ENCODE assay signal across 18 cellular contexts in genomic region chr6:107103082-107103481, GRCh38. TPM values are rescaled to one million over a fixed set of nuclear protein-coding genes. Genes with fewer than 3 reads are reported as not detected.
A peak's percentile ranks its signal among the peaks of the same experiment; 100 is the strongest.
DNase-seq lines count a peak whose midpoint lies in the region; ATAC-seq, FAIRE-seq and TF ChIP-seq lines count a peak whose summit lies in the region.
"Had no signal": no experiment of that assay in that cellular context is flagged by ENCODE, and none has a peak within 500 bp of the region (broad histone marks: within the 10 kb centered on the region; RNA-seq: fewer than 3 reads in every experiment).

No MANE protein-coding gene starts in this region.

- peak overlapping the region in 10 of 11 experiments; percentile 54 to 88 (median 78); a peak in 19 of 22 replicates for H3K4me2 ChIP-seq in BLaER1 treated with 17β-estradiol and CSF1 and Interleukin-3, amounts not matched to agents 10 nM and 100 nM

- peak; percentile 81 for FAIRE-seq in GM12891 (lab: Jason Lieb, UNC)
- FAIRE-seq: GM12878, GM18507, K562 had no signal

- H3K9ac ChIP-seq in BLaER1 treated with 17β-estradiol and CSF1 and Interleukin-3, amounts not matched to agents 10 nM and 100 nM = peak overlapping the region in 2 of 11 experiments; percentile 5 to 42; a peak in 2 of 22 replicates

- TF ChIP-seq POLR2A in GM12891 (IDR thresholded peaks at IDR 0.05; ENCODE audit: low read depth, low read length) = no peak

- H3K27me3 Mint-ChIP-seq in WTC11 (ENCODE audit: low read depth) = no peaks in the 10 kb centered on the region
- H3K27me3 Mint-ChIP-seq: B cell; CD4-positive, alpha-beta memory T cell had no signal

- no peak overlapping the region for H3K4me3 Mint-ChIP-seq in WTC11
- H3K4me3 Mint-ChIP-seq: B cell; CD4-positive, alpha-beta memory T cell; T-helper 1 cell treated with Interleukin-12 subunit alpha and Interleukin-12 subunit beta and Interleukin-4 antibody, amounts not matched to agents 30 μg/mL and 1 μg/mL, for 36 hours had no signal

- CTCF ChIA-PET in WTC11 (lab: Charles Lee) = interaction anchor here (1.5 to 2.2 kb wide), 2 partner anchors 11 to 13 kb away, joined by 5 to 6 read pairs; partner anchors contain the start of gene BEND3

- H3K36me3 ChIP-seq in BLaER1 treated with 17β-estradiol and CSF1 and Interleukin-3, amounts not matched to agents 10 nM and 100 nM = peaks cover 0 to 13% (median 6%) of the 10 kb centered on the region in 11 experiments; a peak in 11 of 22 replicates

- H3K36me3 Mint-ChIP-seq in WTC11 = peaks cover 15% of the 10 kb centered on the region
- H3K36me3 Mint-ChIP-seq: CD4-positive, alpha-beta memory T cell had no signal

- POLR2A ChIA-PET in WTC11 (lab: Charles Lee) = interaction anchor here (0.6 to 0.8 kb wide), 2 partner anchors 11 to 674 kb away, joined by 3 to 4 read pairs; no protein-coding TSS in a partner anchor

- peaks cover 26 to 75% (median 69%) of the 10 kb centered on the region in 10 experiments for H3K4me1 ChIP-seq in BLaER1 treated with 17β-estradiol and CSF1 and Interleukin-3, amounts not matched to agents 10 nM and 100 nM

- no peaks in the 10 kb centered on the region for H3K27me3 ChIP-seq in BLaER1 treated with 17β-estradiol and CSF1 and Interleukin-3, amounts not matched to agents 10 nM and 100 nM

- peak; percentile 46 for ATAC-seq in WTC11
- ATAC-seq in GM19035 (IDR thresholded peaks at IDR 0.05; ENCODE audit: unreplicated experiment) = no peak
- ATAC-seq in GM19023 (IDR thresholded peaks at IDR 0.05; ENCODE audit: unreplicated experiment) = no peak
- no peak for ATAC-seq in GM21390 (IDR thresholded peaks at IDR 0.05; ENCODE audit: unreplicated experiment)
- ATAC-seq: GM12878, K562 had no signal

- peaks cover 52% of the 10 kb centered on the region for H3K4me1 Mint-ChIP-seq in WTC11
- H3K4me1 Mint-ChIP-seq: CD4-positive, alpha-beta memory T cell had no signal

- TF ChIP-seq CTCF in WTC11 (IDR thresholded peaks at IDR 0.05) = no peak

- no peak overlapping the region for H3K4me3 ChIP-seq in BLaER1 treated with 17β-estradiol and CSF1 and Interleukin-3, amounts not matched to agents 10 nM and 100 nM
- H3K4me3 ChIP-seq: GM12878, K562 had no signal

- DNase-seq in GM12891 (ENCODE audit: insufficient read length, low spot score) (no peak), WTC11 (ENCODE audit: low spot score) (no peak), mesenteric fat pad (ENCODE audit: low spot score) (peak; percentile 69), NCI-H774 (lab: John Stamatoyannopoulos, UW) (no peak)
- DNase-seq: CD4-positive, alpha-beta memory T cell; GDM1; MV-4-11; NCI-H1436; NCI-H2029 had no signal

- no peaks in the 10 kb centered on the region for H3K9me3 ChIP-seq in BLaER1 treated with 17β-estradiol and CSF1 and Interleukin-3, amounts not matched to agents 10 nM and 100 nM (replicated peaks in 1 of 11)

- H3K9me3 Mint-ChIP-seq in WTC11 = no peaks in the 10 kb centered on the region
- H3K9me3 Mint-ChIP-seq: CD4-positive, alpha-beta memory T cell; T-helper 1 cell treated with Interleukin-12 subunit alpha and Interleukin-12 subunit beta and Interleukin-4 antibody, amounts not matched to agents 30 μg/mL and 1 μg/mL, for 36 hours had no signal

- peak overlapping the region; percentile 87 for H3K27ac Mint-ChIP-seq in WTC11
- H3K27ac Mint-ChIP-seq: B cell; CD4-positive, alpha-beta memory T cell; T-helper 1 cell treated with Interleukin-12 subunit alpha and Interleukin-12 subunit beta and Interleukin-4 antibody, amounts not matched to agents 30 μg/mL and 1 μg/mL, for 36 hours had no signal

- H3K27ac ChIP-seq in BLaER1 treated with 17β-estradiol and CSF1 and Interleukin-3, amounts not matched to agents 10 nM and 100 nM = peak overlapping the region in 8 of 11 experiments; percentile 9 to 59 (median 28); a peak in 13 of 22 replicates

- H4K20me1 ChIP-seq in BLaER1 treated with 17β-estradiol and CSF1 and Interleukin-3, amounts not matched to agents 10 nM and 100 nM = peaks cover 0 to 90% (median 0%) of the 10 kb centered on the region in 11 experiments; a peak in 11 of 22 replicates

TF ChIP-seq in GM12891, 5 proteins besides CTCF, POLR2A, EP300 and RAD21:
- no peak for TF ChIP-seq PAX5 (IDR thresholded peaks at IDR 0.05; ENCODE audit: insufficient read depth, low read length, severe bottlenecking)
- TF ChIP-seq POLR2AphosphoS5 (IDR thresholded peaks at IDR 0.05; ENCODE audit: low read depth, low read length) = no peak
- TF ChIP-seq SPI1 (IDR thresholded peaks at IDR 0.05; ENCODE audit: low read depth, low read length) = no peak
- no peak for TF ChIP-seq POU2F2 (IDR thresholded peaks at IDR 0.05; ENCODE audit: low read depth, low read length)
- no peak for TF ChIP-seq TAF1 (IDR thresholded peaks at IDR 0.05; ENCODE audit: low read depth, low read length)

TF ChIP-seq in WTC11, 78 proteins besides CTCF, POLR2A, EP300 and RAD21:
- TF ChIP-seq MXD4 (CRISPR knock-in tag; IDR thresholded peaks at IDR 0.05; ENCODE audit: borderline replicate concordance) (no peak), NFATC4 (CRISPR knock-in tag; IDR thresholded peaks at IDR 0.05) (no peak), ZNF396 (CRISPR knock-in tag; IDR thresholded peaks at IDR 0.05; ENCODE audit: borderline replicate concordance) (no peak)
TF ChIP-seq in WTC11: peak in this region for 0.

RNA-seq across cellular contexts. Expression of gene BEND3, which starts 12.2 kb away (rescaled TPM):
- 8.8 TPM for polyA plus RNA-seq in GM12891 (2012; ENCODE audit: low read depth, missing spikeins)
- total RNA-seq in WTC11 (2021) (25.4 to 33.8 TPM (median 33.3 TPM) in 3 replicates), mesenteric fat pad (3.4 TPM)
